ENCODE assay signal across 13 cellular contexts in the genomic region with DNA sequence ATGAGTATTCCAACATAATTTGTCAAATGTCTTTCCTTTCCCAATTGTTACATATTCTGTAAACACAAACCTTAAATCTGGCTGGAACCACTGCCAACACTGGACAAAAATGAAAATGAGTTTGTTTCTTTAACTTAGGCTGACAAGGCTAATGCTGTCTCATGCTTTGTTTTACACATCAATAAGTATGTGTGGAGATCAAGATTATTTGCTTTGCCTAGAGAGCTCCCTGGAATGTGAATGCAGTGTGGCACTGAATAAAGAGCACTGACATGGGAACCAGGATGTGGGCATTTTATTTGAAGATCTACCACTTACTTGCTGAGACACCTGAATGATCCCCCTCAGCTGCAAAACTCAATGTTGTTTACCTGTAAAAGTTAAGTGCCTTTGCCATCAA.
DNase-seq lines count a peak whose midpoint lies in the region; ATAC-seq, FAIRE-seq and TF ChIP-seq lines count a peak whose summit lies in the region.
"Had no signal": no experiment of that assay in that cellular context is flagged by ENCODE, and none has a peak within 500 bp of the region (broad histone marks: within the 10 kb centered on the region; RNA-seq: fewer than 3 reads in every experiment).

No MANE protein-coding gene starts in this region.

- in situ Hi-C loops in gastrocnemius medialis (cut with MboI; ENCODE audit: low sequenced_read_pairs in 4 of 4), result no loop called here

- H3K4me1 ChIP-seq in pancreas (no peaks in the 10 kb centered on the region), gastrocnemius medialis (no peaks in the 10 kb centered on the region)

- H3K9me3 ChIP-seq in pancreas (no peaks in the 10 kb centered on the region), gastrocnemius medialis (no peaks in the 10 kb centered on the region)

- no peak for TF ChIP-seq CTCF in pancreas (IDR thresholded peaks at IDR 0.05)
- TF ChIP-seq CTCF in foreskin fibroblast (IDR thresholded peaks at IDR 0.05; ENCODE audit: low read depth, low read length), result no peak
- no peak for TF ChIP-seq CTCF in gastrocnemius medialis (IDR thresholded peaks at IDR 0.05 in 4 of 5, conservative IDR thresholded peaks at IDR 0.05 in 1 of 5)

- H3K4me3 ChIP-seq in pancreas (no peak overlapping the region), foreskin fibroblast (ENCODE audit: low read depth in 1 of 2, low read length in 2 of 2) (no peak overlapping the region), gastrocnemius medialis (no peak overlapping the region)

- peak; percentile 71 for DNase-seq in DMS79 treated with DMSO at 0.1 percent for 48 hours (lab: John Stamatoyannopoulos, UW)
- peak; percentile 13 for DNase-seq in M059J (ENCODE audit: low read depth)
- peak; percentile 54 for DNase-seq in fibroblast of gingiva (ENCODE audit: low read depth)
- DNase-seq in pancreas, result no peak
- DNase-seq in foreskin fibroblast, result no peak
- DNase-seq in gastrocnemius medialis, result no peak
- DNase-seq: brain microvascular endothelial cell, C1 segment of cervical spinal cord, erythroblast, NCI-H2171 treated with DMSO at 0.1 percent for 48 hours, T-cell had no signal

- no peak for TF ChIP-seq POLR2A in gastrocnemius medialis (IDR thresholded peaks at IDR 0.05)

- H3K27ac ChIP-seq in pancreas (no peak overlapping the region), gastrocnemius medialis (no peak overlapping the region)
- H3K27ac ChIP-seq: brain microvascular endothelial cell had no signal

- peaks cover 0 to 6% (median 0%) of the 10 kb centered on the region in 3 donors for H3K36me3 ChIP-seq in pancreas
- H3K36me3 ChIP-seq in gastrocnemius medialis, result peaks cover 0 to 51% of the 10 kb centered on the region in 2 donors
- H3K36me3 ChIP-seq: brain microvascular endothelial cell had no signal

- no peak for FAIRE-seq in pancreas (lab: Jason Lieb, UNC)
- FAIRE-seq: keratinocyte had no signal

- peak in 3 of 4 donors; percentile 60 to 66 (median 65) for ATAC-seq in pancreas
- ATAC-seq in gastrocnemius medialis, result no peak
- ATAC-seq in HG03045 (IDR thresholded peaks at IDR 0.05; ENCODE audit: unreplicated experiment), result no peak
- ATAC-seq: T-cell had no signal

- intact Hi-C loops in pancreas (cut with DNase I) (no loop called here), gastrocnemius medialis (cut with DNase I; ENCODE audit: low total_unique reads) (no loop called here)

- no peaks in the 10 kb centered on the region for H3K27me3 ChIP-seq in pancreas
- no peaks in the 10 kb centered on the region for H3K27me3 ChIP-seq in gastrocnemius medialis
- H3K27me3 ChIP-seq: brain microvascular endothelial cell had no signal

Comparison
In these comparisons a context has a peak if more than half of its experiments do, and no peak if none do; other contexts are left out.
1. DNase-seq: peak in DMS79 treated with DMSO at 0.1 percent for 48 hours (single experiment), M059J (single experiment) and fibroblast of gingiva (single experiment); none in pancreas (0 of 6), foreskin fibroblast (0 of 2) and gastrocnemius medialis (0 of 2).
2. ATAC-seq: peak in pancreas (3 of 4); none in gastrocnemius medialis (0 of 2) and HG03045 (single experiment).